12 cellular contexts compared by ENCODE assay signal in genomic region chr11:46322759-46323158, GRCh38. TPM values are rescaled to one million over a fixed set of nuclear protein-coding genes. Genes with fewer than 3 reads are reported as not detected.
DNase-seq lines count a peak whose midpoint lies in the region; TF ChIP-seq lines count a peak whose summit lies in the region.
"Had no signal": no experiment of that assay in that cellular context is flagged by ENCODE, and none has a peak within 500 bp of the region (broad histone marks: within the 10 kb centered on the region; RNA-seq: fewer than 3 reads in every experiment).

No MANE protein-coding gene starts in this region.

- no peaks in the 10 kb centered on the region for H3K9me3 Mint-ChIP-seq in activated CD4-positive, alpha-beta memory T cell treated with anti-CD3 and anti-CD28 coated beads for 36 hours
- H3K9me3 Mint-ChIP-seq: activated B cell treated with CpG ODN at 0.5 μM for 24 hours had no signal

- intact Hi-C loops in activated CD4-positive, alpha-beta memory T cell treated with anti-CD3 and anti-CD28 coated beads for 36 hours (cut with micrococcal nuclease) = no loop called here

- H3K36me3 ChIP-seq in BJ (ENCODE audit: control insufficient read depth, insufficient read depth, low read length) = peaks cover 34% of the 10 kb centered on the region
- H3K36me3 ChIP-seq in HEK293 (ENCODE audit: control insufficient read depth in 2 of 2, insufficient read depth in 1 of 2, low read length in 2 of 2) = no peaks in the 10 kb centered on the region
- no peaks in the 10 kb centered on the region for H3K36me3 ChIP-seq in kidney epithelial cell (ENCODE audit: control insufficient read depth, insufficient read depth, low read length)

- CTCF ChIA-PET in BJ (lab: Yijun Ruan, JAX) (interaction anchor here (0.8 to 3.4 kb wide), 10 partner anchors 9 to 83 kb away, joined by 3 to 15 read pairs (median 4); partner anchors contain the start of gene DGKZ), HEK293 (lab: Yijun Ruan, JAX) (interaction anchor here (1.3 to 3.8 kb wide), 4 partner anchors 8 to 73 kb away, joined by 3 to 22 read pairs (median 6); no protein-coding TSS in a partner anchor)
- CTCF ChIA-PET in activated CD4-positive, alpha-beta memory T cell treated with anti-CD3 and anti-CD28 coated beads for 36 hours (lab: Charles Lee) = interaction anchor here (1.7 to 19.1 kb wide), 2 partner anchors 9 to 80 kb away, joined by 6 to 479 read pairs; no protein-coding TSS in a partner anchor

- no peak overlapping the region for H3K4me3 ChIP-seq in BJ (ENCODE audit: low read depth, low read length)
- H3K4me3 ChIP-seq in HEK293 (ENCODE audit: low read depth, low read length) = no peak overlapping the region
- H3K4me3 ChIP-seq in kidney epithelial cell (ENCODE audit: low read depth, low read length) = no peak overlapping the region

- H3K36me3 Mint-ChIP-seq in activated CD4-positive, alpha-beta memory T cell treated with anti-CD3 and anti-CD28 coated beads for 36 hours = no peaks in the 10 kb centered on the region
- H3K36me3 Mint-ChIP-seq: activated naive CD8-positive, alpha-beta T cell had no signal

- no peak overlapping the region for H3K4me3 Mint-ChIP-seq in activated CD4-positive, alpha-beta memory T cell treated with anti-CD3 and anti-CD28 coated beads for 36 hours
- H3K4me3 Mint-ChIP-seq: activated B cell treated with CpG ODN at 0.5 μM for 24 hours; activated naive CD8-positive, alpha-beta T cell had no signal

- POLR2A ChIA-PET in BJ (lab: Charles Lee) (interaction anchor here (0.7 kb wide), 1 partner anchor 83 kb away, joined by 6 read pairs; no protein-coding TSS in a partner anchor), HEK293 (lab: Yijun Ruan, JAX) (interaction anchor here (1.3 kb wide), 1 partner anchor 79 kb away, joined by 5 read pairs; no protein-coding TSS in a partner anchor)
- POLR2A ChIA-PET in activated CD4-positive, alpha-beta memory T cell treated with anti-CD3 and anti-CD28 coated beads for 36 hours (lab: Charles Lee) = no interaction called here

- DNase-seq in BJ (ENCODE audit: low read depth) = no peak
- peak; percentile 53 for DNase-seq in activated CD4-positive, alpha-beta memory T cell treated with anti-CD3 and anti-CD28 coated beads for 36 hours
- DNase-seq in kidney epithelial cell (ENCODE audit: low read depth) = no peak
- no peak for DNase-seq in NCI-H2081 (lab: John Stamatoyannopoulos, UW)
- no peak for DNase-seq in NOMO-1 treated with DMSO at 0.1 percent for 48 hours (lab: John Stamatoyannopoulos, UW; ENCODE audit: unreplicated experiment)
- no peak for DNase-seq in NCI-H1694 treated with DMSO at 0.1 percent for 48 hours (lab: John Stamatoyannopoulos, UW)
- DNase-seq in NCI-H748 (lab: John Stamatoyannopoulos, UW; ENCODE audit: unreplicated experiment) = no peak
- DNase-seq: activated B cell treated with CpG ODN at 0.5 μM for 24 hours, DMS79 had no signal

- TF ChIP-seq CTCF in BJ (IDR thresholded peaks at IDR 0.05; ENCODE audit: insufficient read depth, low read depth, low read length) (peak; percentile 64), HEK293 (tag by site-specific recombination; IDR thresholded peaks at IDR 0.05) (no peak), kidney epithelial cell (IDR thresholded peaks at IDR 0.05; ENCODE audit: insufficient read depth, low read length, poor library complexity, severe bottlenecking) (peak; percentile 10)

- H3K27me3 ChIP-seq in BJ (ENCODE audit: control insufficient read depth, insufficient read depth, low read length) (no peaks in the 10 kb centered on the region), kidney epithelial cell (ENCODE audit: control insufficient read depth, insufficient read depth, low read length) (no peaks in the 10 kb centered on the region)

- no peaks in the 10 kb centered on the region for H3K4me1 ChIP-seq in HEK293 (ENCODE audit: control insufficient read depth, insufficient read depth, low read length)

- H3K27me3 Mint-ChIP-seq in activated CD4-positive, alpha-beta memory T cell treated with anti-CD3 and anti-CD28 coated beads for 36 hours = no peaks in the 10 kb centered on the region
- H3K27me3 Mint-ChIP-seq: activated naive CD8-positive, alpha-beta T cell had no signal

- peaks cover 19% of the 10 kb centered on the region for H3K4me1 Mint-ChIP-seq in activated CD4-positive, alpha-beta memory T cell treated with anti-CD3 and anti-CD28 coated beads for 36 hours (ENCODE audit: low read depth)

- H3K27ac ChIP-seq in HEK293 (ENCODE audit: extremely low read depth, low read depth, low read length) = no peak overlapping the region
- H3K27ac ChIP-seq: KMS-11 had no signal

- H3K9me3 ChIP-seq in HEK293 (ENCODE audit: control insufficient read depth, insufficient read depth, low read depth, low read length) = no peaks in the 10 kb centered on the region

- no peak overlapping the region for H3K27ac Mint-ChIP-seq in activated CD4-positive, alpha-beta memory T cell treated with anti-CD3 and anti-CD28 coated beads for 36 hours
- H3K27ac Mint-ChIP-seq: activated B cell treated with CpG ODN at 0.5 μM for 24 hours; activated naive CD8-positive, alpha-beta T cell had no signal

TF ChIP-seq in HEK293, 187 proteins besides CTCF, POLR2A, EP300 and RAD21:
- no peak for TF ChIP-seq INSM2 (tag by site-specific recombination; IDR thresholded peaks at IDR 0.05)
- TF ChIP-seq ZNF10 (tag by site-specific recombination; IDR thresholded peaks at IDR 0.05) = peak; percentile 99
- TF ChIP-seq PRDM4 (tag by site-specific recombination; IDR thresholded peaks at IDR 0.05) = peak; percentile 76
- TF ChIP-seq ZNF580 (tag by site-specific recombination; IDR thresholded peaks at IDR 0.05) = 0 out of 2 replicates have a peak, but pooled peaks have one; percentile 35
- TF ChIP-seq ZNF654 (tag by site-specific recombination; IDR thresholded peaks at IDR 0.05; ENCODE audit: low read depth) = peak; percentile 17; the same call in 1 of the 2 replicates
TF ChIP-seq in HEK293: peak in this region for 4.

RNA-seq across cellular contexts. Expression of gene DGKZ, which starts 24.5 kb away (rescaled TPM):
- polyA plus RNA-seq in BJ (2011; rRNA removed) = 16.3 and 31.7 TPM in 2 replicates
- polyA minus RNA-seq in BJ (2011; rRNA and poly(A)+ RNA removed) = 34.9 and 35.4 TPM in 2 replicates
- 10 to 100 TPM; 85.3 to 88.7 TPM for total RNA-seq in activated CD4-positive, alpha-beta memory T cell treated with anti-CD3 and anti-CD28 coated beads for 36 hours
- 69.6 and 95.7 TPM in 2 replicates for total RNA-seq in kidney epithelial cell

RNA-seq across cellular contexts. Expression of gene CREB3L1, which starts 45.3 kb away (rescaled TPM):
- 21.5 and 39.4 TPM in 2 replicates for polyA plus RNA-seq in BJ (2011; rRNA removed)
- 55.4 and 125 TPM in 2 replicates for polyA minus RNA-seq in BJ (2011; rRNA and poly(A)+ RNA removed)
- total RNA-seq in activated CD4-positive, alpha-beta memory T cell treated with anti-CD3 and anti-CD28 coated beads for 36 hours = not detected
- total RNA-seq in kidney epithelial cell = 3.2 and 4.5 TPM in 2 replicates
- total RNA-seq: activated B cell treated with CpG ODN at 0.5 μM for 24 hours had no signal

RNA-seq across cellular contexts. Expression of gene MDK, which starts 58.7 kb away (rescaled TPM):
- 77.0 and 91.9 TPM in 2 replicates for polyA plus RNA-seq in BJ (2011; rRNA removed)
- 12.4 and 14.2 TPM in 2 replicates for polyA minus RNA-seq in BJ (2011; rRNA and poly(A)+ RNA removed)
- 1 to 10 TPM; 5.9 to 7.0 TPM for total RNA-seq in activated CD4-positive, alpha-beta memory T cell treated with anti-CD3 and anti-CD28 coated beads for 36 hours
- total RNA-seq in kidney epithelial cell = 756 and 805 TPM in 2 replicates

Comparison
In these comparisons a context has a peak if more than half of its experiments do, and no peak if none do; other contexts are left out.
1. RNA of gene MDK, which starts 58.7 kb away (total RNA-seq): 756 to 805 TPM in kidney epithelial cell; 5.9 to 7.0 TPM in activated CD4-positive, alpha-beta memory T cell treated with anti-CD3 and anti-CD28 coated beads for 36 hours; every median in the first group is over 10 times any median in the second.